Comparison of ENCODE assay signal across 22 cellular contexts in the genomic region with DNA sequence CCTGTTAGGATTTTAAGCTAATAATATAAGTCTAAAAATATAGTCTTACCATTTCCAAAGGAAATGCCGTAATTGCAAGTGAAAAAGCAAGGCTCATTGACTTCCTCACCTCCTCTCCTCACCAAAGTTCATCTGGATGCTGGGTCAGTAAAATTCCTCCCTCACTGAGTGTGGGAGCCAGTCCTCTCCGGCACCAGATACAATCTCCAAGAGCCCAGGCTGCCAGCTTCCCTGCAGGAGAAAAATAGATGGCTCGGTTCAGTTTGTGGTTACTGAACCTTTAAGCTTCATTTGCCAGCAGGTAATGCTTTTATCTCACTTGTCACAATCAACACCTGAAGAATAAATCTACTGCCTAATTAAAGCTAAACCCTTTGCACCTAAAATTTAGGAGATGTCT.
DNase-seq lines count a peak whose midpoint lies in the region; ATAC-seq and TF ChIP-seq lines count a peak whose summit lies in the region.
"Had no signal": no experiment of that assay in that cellular context is flagged by ENCODE, and none has a peak within 500 bp of the region (broad histone marks: within the 10 kb centered on the region; RNA-seq: fewer than 3 reads in every experiment).

No MANE protein-coding gene starts in this region.

- no peak overlapping the region for H4K8ac ChIP-seq in mesendoderm (ENCODE audit: low read depth, low read length)

- no peaks in the 10 kb centered on the region for H3K79me2 ChIP-seq in mesendoderm (ENCODE audit: control insufficient read depth, insufficient read depth, low read length)

- TF ChIP-seq CTCF in left ventricle myocardium inferior (IDR thresholded peaks at IDR 0.05; ENCODE audit: borderline replicate concordance) (no peak), vagina (IDR thresholded peaks at IDR 0.05) (no peak), suprapubic skin (IDR thresholded peaks at IDR 0.05) (no peak)

- TF ChIP-seq POLR2A in vagina (IDR thresholded peaks at IDR 0.05) (no peak), suprapubic skin (IDR thresholded peaks at IDR 0.05) (no peak)

- no CpG with 5 or more reads among the region's 3 CpGs for WGBS in mesendoderm (ENCODE audit: extremely low coverage, insufficient coverage, low lambda C conversion rate)
- 43% methylated on average over 3 of the region's 3 CpGs for WGBS in suprapubic skin

- TF ChIP-seq EP300 in suprapubic skin (IDR thresholded peaks at IDR 0.05), result no peak

- DNase-seq in left ventricle myocardium inferior (no peak), Right ventricle myocardium inferior (ENCODE audit: missing footprints) (no peak), cerebellar cortex (ENCODE audit: low spot score) (peak; percentile 74), mesendoderm (peak; percentile 16), vagina (ENCODE audit: extremely low spot score in 2 of 2) (no peak), epidermal melanocyte (ENCODE audit: insufficient read length, low spot score) (no peak), suprapubic skin (ENCODE audit: low spot score in 2 of 2) (no peak)
- DNase-seq: Caco-2; CD8-positive, alpha-beta T cell; GDM1; HFFc6; IMR-90; KG1; MG63; NCI-H2029; NCI-H446 treated with DMSO at 0.1 percent for 48 hours; NCI-H526; SJCRH30 had no signal

- no peak overlapping the region for H2BK120ac ChIP-seq in mesendoderm (ENCODE audit: low read depth, low read length)

- no peak overlapping the region for H3K18ac ChIP-seq in mesendoderm (ENCODE audit: low read length)

- H3K9me3 ChIP-seq in left ventricle myocardium inferior (replicated peaks), result no peaks in the 10 kb centered on the region
- H3K9me3 ChIP-seq in vagina, result no peaks in the 10 kb centered on the region
- H3K9me3 ChIP-seq in suprapubic skin, result no peaks in the 10 kb centered on the region
- H3K9me3 ChIP-seq: Caco-2, HAP-1, MG63, SJCRH30 had no signal

- H2AK5ac ChIP-seq in mesendoderm (ENCODE audit: low read length), result no peak overlapping the region

- no peaks in the 10 kb centered on the region for H3K36me3 ChIP-seq in left ventricle myocardium inferior
- no peaks in the 10 kb centered on the region for H3K36me3 ChIP-seq in mesendoderm (ENCODE audit: control insufficient read depth, insufficient read depth, low read length)
- H3K36me3 ChIP-seq in vagina, result no peaks in the 10 kb centered on the region
- no peaks in the 10 kb centered on the region for H3K36me3 ChIP-seq in suprapubic skin
- H3K36me3 ChIP-seq: HAP-1, MG63, SJCRH30 had no signal

- H3K79me1 ChIP-seq in mesendoderm (ENCODE audit: low read length), result no peaks in the 10 kb centered on the region

- H4K5ac ChIP-seq in mesendoderm (ENCODE audit: low read length), result no peak overlapping the region

- peaks cover 18% of the 10 kb centered on the region for H3K4me1 ChIP-seq in left ventricle myocardium inferior
- H3K4me1 ChIP-seq in mesendoderm (ENCODE audit: control insufficient read depth, low read depth, low read length), result no peaks in the 10 kb centered on the region
- H3K4me1 ChIP-seq in vagina, result no peaks in the 10 kb centered on the region
- H3K4me1 ChIP-seq in suprapubic skin, result no peaks in the 10 kb centered on the region
- H3K4me1 ChIP-seq: Caco-2, HAP-1, SJCRH30 had no signal

- no peak overlapping the region for H3K56ac ChIP-seq in mesendoderm (ENCODE audit: low read length)

- H3K27ac ChIP-seq in left ventricle myocardium inferior (replicated peaks) (peak overlapping the region; percentile 21), mesendoderm (ENCODE audit: low read depth, low read length) (no peak overlapping the region), vagina (no peak overlapping the region), suprapubic skin (no peak overlapping the region)
- H3K27ac ChIP-seq: C4-2B, SJCRH30 had no signal

- no peak overlapping the region for H3K4me2 ChIP-seq in mesendoderm (ENCODE audit: low read length)
- H3K4me2 ChIP-seq: GM23338 had no signal

- no peak for ATAC-seq in Right ventricle myocardium inferior
- ATAC-seq: CD8-positive, alpha-beta T cell; GM12878; GM23338 had no signal

- no peak overlapping the region for H3K4me3 ChIP-seq in left ventricle myocardium inferior
- H3K4me3 ChIP-seq in mesendoderm (ENCODE audit: low read length), result no peak overlapping the region
- no peak overlapping the region for H3K4me3 ChIP-seq in vagina
- no peak overlapping the region for H3K4me3 ChIP-seq in suprapubic skin
- H3K4me3 ChIP-seq: GM12878, GM23338, HAP-1, MG63, SJCRH30 had no signal

- H2BK5ac ChIP-seq in mesendoderm (ENCODE audit: low read length), result no peak overlapping the region

- H3K9ac ChIP-seq in mesendoderm (ENCODE audit: low read length), result no peak overlapping the region

- H3K4ac ChIP-seq in mesendoderm (ENCODE audit: low read depth, low read length), result no peak overlapping the region

- intact Hi-C loops in left ventricle myocardium inferior (cut with micrococcal nuclease) (no loop called here), Right ventricle myocardium inferior (cut with DNase I) (no loop called here), vagina (cut with DNase I) (no loop called here)

- H3K27me3 ChIP-seq in left ventricle myocardium inferior (ENCODE audit: low read depth) (no peaks in the 10 kb centered on the region), mesendoderm (ENCODE audit: insufficient read depth, low read length, poor library complexity) (no peaks in the 10 kb centered on the region), vagina (no peaks in the 10 kb centered on the region), suprapubic skin (no peaks in the 10 kb centered on the region)
- H3K27me3 ChIP-seq: MG63, SJCRH30 had no signal

- H2BK15ac ChIP-seq in mesendoderm (replicated peaks; ENCODE audit: low read depth), result no peak overlapping the region

- no peak overlapping the region for H3K23ac ChIP-seq in mesendoderm (ENCODE audit: low read length)

Comparison
In these comparisons a context has a peak if more than half of its experiments do, and no peak if none do; other contexts are left out.
1. DNase-seq: peak in cerebellar cortex (single experiment) and mesendoderm (single experiment); none in left ventricle myocardium inferior (single experiment), Right ventricle myocardium inferior (single experiment), vagina (0 of 2), epidermal melanocyte (single experiment) and suprapubic skin (0 of 2).